Comparison of ENCODE assay signal across 22 cellular contexts in genomic region chr19:32711747-32712146, GRCh38. TPM values are rescaled to one million over a fixed set of nuclear protein-coding genes. Genes with fewer than 3 reads are reported as not detected.
DNase-seq lines count a peak whose midpoint lies in the region; ATAC-seq, FAIRE-seq and TF ChIP-seq lines count a peak whose summit lies in the region.
"Had no signal": no experiment of that assay in that cellular context is flagged by ENCODE, and none has a peak within 500 bp of the region (broad histone marks: within the 10 kb centered on the region; RNA-seq: fewer than 3 reads in every experiment).

No MANE protein-coding gene starts in this region.

- peaks cover 0 to 4% of the 10 kb centered on the region in 2 experiments for H3K36me3 ChIP-seq in endothelial cell of umbilical vein (ENCODE audit: control insufficient read depth in 2 of 2, extremely low read depth in 1 of 2, insufficient read depth in 2 of 2, low read length in 2 of 2)
- peaks cover 4 to 65% of the 10 kb centered on the region in 2 donors for H3K36me3 ChIP-seq in left lung
- peaks cover 0 to 6% of the 10 kb centered on the region in 2 experiments for H3K36me3 ChIP-seq in trophoblast cell (ENCODE audit: control insufficient read depth in 1 of 2, insufficient read depth in 2 of 2, low read length in 2 of 2)
- peaks cover 21% of the 10 kb centered on the region for H3K36me3 ChIP-seq in mammary epithelial cell (ENCODE audit: insufficient read depth, low read length)

- H3K79me1 ChIP-seq in trophoblast cell (ENCODE audit: low read length): no peaks in the 10 kb centered on the region

- H4K12ac ChIP-seq in trophoblast cell (ENCODE audit: low read depth, low read length): no peak overlapping the region

- no peak for TF ChIP-seq POLR2A in endothelial cell of umbilical vein (IDR thresholded peaks at IDR 0.05; ENCODE audit: low read depth, low read length)

- H3K4me2 ChIP-seq in endothelial cell of umbilical vein (ENCODE audit: insufficient read depth, low read length) (no peak overlapping the region), trophoblast cell (ENCODE audit: low read length) (no peak overlapping the region), mammary epithelial cell (ENCODE audit: insufficient read depth, low read depth, low read length) (no peak overlapping the region)
- H3K4me2 ChIP-seq: BLaER1 had no signal

- peaks cover 7% of the 10 kb centered on the region for H3K79me2 ChIP-seq in endothelial cell of umbilical vein (ENCODE audit: control insufficient read depth, insufficient read depth, low read length)
- H3K79me2 ChIP-seq in trophoblast cell (ENCODE audit: control insufficient read depth, insufficient read depth, low read length, poor library complexity): no peaks in the 10 kb centered on the region
- peaks cover 18% of the 10 kb centered on the region for H3K79me2 ChIP-seq in mammary epithelial cell (ENCODE audit: insufficient read depth, low read length)

- no peak overlapping the region for H3K18ac ChIP-seq in trophoblast cell (ENCODE audit: low read length)

- H3K27me3 ChIP-seq in endothelial cell of umbilical vein (ENCODE audit: control insufficient read depth in 2 of 2, insufficient read depth in 2 of 2, low read length in 2 of 2): no peaks in the 10 kb centered on the region
- no peaks in the 10 kb centered on the region for H3K27me3 ChIP-seq in left lung
- no peaks in the 10 kb centered on the region for H3K27me3 ChIP-seq in trophoblast cell (ENCODE audit: insufficient read depth, low read length)
- no peaks in the 10 kb centered on the region for H3K27me3 ChIP-seq in mammary epithelial cell (ENCODE audit: insufficient read depth, low read length)
- H3K27me3 ChIP-seq: BE2C, BLaER1 had no signal

- no peak overlapping the region for H3K14ac ChIP-seq in trophoblast cell (ENCODE audit: low read length)

- H2AFZ ChIP-seq in endothelial cell of umbilical vein (ENCODE audit: low read depth, low read length): no peak overlapping the region
- no peak overlapping the region for H2AFZ ChIP-seq in trophoblast cell (ENCODE audit: insufficient read depth, low read length, poor library complexity)
- H2AFZ ChIP-seq in mammary epithelial cell (ENCODE audit: low read depth, low read length): no peak overlapping the region

- CTCF ChIA-PET in endothelial cell of umbilical vein (lab: Charles Lee): no interaction called here
- CTCF ChIA-PET in mammary epithelial cell (lab: Charles Lee; ENCODE audit: low non-redundant PET): no interaction called here

- H3K9me1 ChIP-seq in endothelial cell of umbilical vein (replicated peaks; ENCODE audit: control insufficient read depth, extremely low read depth, insufficient read depth, low read length): no peaks in the 10 kb centered on the region

- no peak overlapping the region for H4K8ac ChIP-seq in trophoblast cell (ENCODE audit: low read depth, low read length)

- H3K9me3 ChIP-seq in endothelial cell of umbilical vein (replicated peaks; ENCODE audit: control insufficient read depth, insufficient read depth, low read length) (no peaks in the 10 kb centered on the region), left lung (no peaks in the 10 kb centered on the region), trophoblast cell (ENCODE audit: insufficient read depth, low read depth, low read length) (no peaks in the 10 kb centered on the region), mammary epithelial cell (replicated peaks; ENCODE audit: insufficient read depth, low read length) (no peaks in the 10 kb centered on the region)
- H3K9me3 ChIP-seq: BE2C, Caco-2 had no signal

- H2BK5ac ChIP-seq in trophoblast cell (ENCODE audit: low read depth, low read length, poor library complexity): no peak overlapping the region

- intact Hi-C loops in endothelial cell of umbilical vein (cut with micrococcal nuclease): no loop called here
- intact Hi-C loops in left lung (cut with DNase I): no loop called here
- intact Hi-C loops in mammary epithelial cell (cut with micrococcal nuclease): no loop called here

- H2BK120ac ChIP-seq in trophoblast cell (ENCODE audit: insufficient read depth, low read length, poor library complexity): no peak overlapping the region

- no peak overlapping the region for H2AK5ac ChIP-seq in trophoblast cell (ENCODE audit: low read length)

- BruUV-seq in endothelial cell of umbilical vein (replicated peaks; lab: Mats Ljungman, UMichigan) (TSS peak; percentile 35), mammary epithelial cell (replicated peaks; lab: Mats Ljungman, UMichigan) (no TSS peak)

- H4K20me1 ChIP-seq in endothelial cell of umbilical vein (replicated peaks; ENCODE audit: control insufficient read depth, extremely low read depth, insufficient read depth, low read length) (no peaks in the 10 kb centered on the region), mammary epithelial cell (ENCODE audit: insufficient read depth, low read length) (no peaks in the 10 kb centered on the region)

- H2BK12ac ChIP-seq in trophoblast cell (ENCODE audit: low read length): no peak overlapping the region

- H3K4ac ChIP-seq in trophoblast cell (ENCODE audit: low read depth, low read length): no peak overlapping the region

- H3K23ac ChIP-seq in trophoblast cell (ENCODE audit: low read length): no peak overlapping the region

- POLR2A ChIA-PET in endothelial cell of umbilical vein (lab: Charles Lee): no interaction called here

- FAIRE-seq in endothelial cell of umbilical vein (lab: Jason Lieb, UNC): no peak
- FAIRE-seq: D721Med, GM12891, GM19239 had no signal

- TF ChIP-seq CTCF in endothelial cell of umbilical vein (IDR thresholded peaks at IDR 0.05; ENCODE audit: extremely low read depth in 1 of 2, insufficient read depth in 1 of 2, low read depth in 1 of 2, low read length in 2 of 2): no peak
- TF ChIP-seq CTCF in left lung (IDR thresholded peaks at IDR 0.05): no peak
- TF ChIP-seq CTCF in mammary epithelial cell (conservative IDR thresholded peaks at IDR 0.05 in 1 of 2, IDR thresholded peaks at IDR 0.05 in 1 of 2; ENCODE audit: extremely low read depth in 1 of 2, insufficient read depth in 1 of 2, low read depth in 1 of 2, low read length in 2 of 2): no peak

- H3K4me1 ChIP-seq in endothelial cell of umbilical vein (ENCODE audit: control insufficient read depth, extremely low read depth, insufficient read depth, low read length) (no peaks in the 10 kb centered on the region), left lung (peaks cover 0 to 12% of the 10 kb centered on the region in 2 donors), trophoblast cell (ENCODE audit: control insufficient read depth in 1 of 2, insufficient read depth in 2 of 2, low read length in 2 of 2) (no peaks in the 10 kb centered on the region), mammary epithelial cell (ENCODE audit: insufficient read depth, low read length) (no peaks in the 10 kb centered on the region)
- H3K4me1 ChIP-seq: BE2C, BLaER1, Caco-2 had no signal

- WGBS in trophoblast cell (ENCODE audit: extremely low coverage, insufficient coverage, insufficient read length): no CpG with 5 or more reads among the region's 6 CpGs
- 94% methylated on average over 6 of the region's 6 CpGs for WGBS in mammary epithelial cell (ENCODE audit: low coverage, missing lambda C conversion rate)

- H3K27ac ChIP-seq in endothelial cell of umbilical vein (ENCODE audit: insufficient read depth, low read depth, low read length): no peak overlapping the region
- no peak overlapping the region for H3K27ac ChIP-seq in left lung
- no peak overlapping the region for H3K27ac ChIP-seq in trophoblast cell (ENCODE audit: low read depth, low read length)
- H3K27ac ChIP-seq in mammary epithelial cell (ENCODE audit: insufficient read depth, low read depth, low read length): no peak overlapping the region
- H3K27ac ChIP-seq: BLaER1 had no signal

- no peak overlapping the region for H3K4me3 ChIP-seq in endothelial cell of umbilical vein (replicated peaks in 1 of 3; ENCODE audit: insufficient read depth in 1 of 3, low read depth in 1 of 3, low read length in 3 of 3)
- H3K4me3 ChIP-seq in left lung: no peak overlapping the region
- no peak overlapping the region for H3K4me3 ChIP-seq in trophoblast cell (ENCODE audit: low read depth, low read length)
- no peak overlapping the region for H3K4me3 ChIP-seq in mammary epithelial cell (replicated peaks in 1 of 3; ENCODE audit: insufficient read depth in 1 of 3, low read depth in 2 of 3, low read length in 3 of 3)
- H3K4me3 ChIP-seq: BLaER1 had no signal

- peak; percentile 72 for ATAC-seq in left lung

- H3K9ac ChIP-seq in endothelial cell of umbilical vein (replicated peaks; ENCODE audit: extremely low read depth, insufficient read depth, low read length) (no peak overlapping the region), trophoblast cell (ENCODE audit: low read length) (no peak overlapping the region), mammary epithelial cell (ENCODE audit: insufficient read depth, low read length) (no peak overlapping the region)
- H3K9ac ChIP-seq: BLaER1 had no signal

- no peak overlapping the region for H4K91ac ChIP-seq in trophoblast cell (ENCODE audit: low read depth, low read length)

- dilution Hi-C loops in endothelial cell of umbilical vein (cut with MboI; ENCODE audit: extremely low pct_ligation_motif_present, low sequenced_read_pairs) (no loop called here), mammary epithelial cell (cut with HindIII; ENCODE audit: low sequenced_read_pairs) (no loop called here)

- no peak for DNase-seq in endothelial cell of umbilical vein (ENCODE audit: low read depth, low spot score)
- no peak for DNase-seq in left lung
- DNase-seq in trophoblast cell: peak; percentile 42
- no peak for DNase-seq in mammary epithelial cell
- DNase-seq in COLO829 (ENCODE audit: low spot score): no peak
- DNase-seq in occipital lobe (lab: John Stamatoyannopoulos, UW): no peak
- DNase-seq: 8988T; ACHN; BE2C; C1 segment of cervical spinal cord; Caco-2; Calu3; CD4-positive, alpha-beta memory T cell; CD4-positive, CD25-positive, alpha-beta regulatory T cell; CD8-positive, alpha-beta memory T cell; DMS79 treated with DMSO at 0.1 percent for 48 hours; GF-D8 had no signal

- in situ Hi-C loops in mammary epithelial cell (cut with MboI; ENCODE audit: low sequenced_read_pairs in 2 of 2): no loop called here

RNA-seq across cellular contexts. Expression of gene TDRD12, which starts 7.8 kb away (rescaled TPM):
- total RNA-seq in endothelial cell of umbilical vein: 0.09 TPM in 1 of 2 replicates, not detected in the other
- 0.03 TPM in 2 replicates for polyA plus RNA-seq in endothelial cell of umbilical vein
- 0.03 TPM in 1 of 2 replicates, not detected in the other for polyA plus RNA-seq in endothelial cell of umbilical vein (2011; cell fraction: cytosol; rRNA removed)
- 0.07 and 0.10 TPM in 2 replicates for polyA plus RNA-seq in endothelial cell of umbilical vein (2011; cell fraction: nucleus; rRNA removed)
- polyA plus RNA-seq in endothelial cell of umbilical vein (2012): 0.08 and 0.22 TPM in 2 replicates
- polyA minus RNA-seq in endothelial cell of umbilical vein: not detected in 2 replicates
- not detected for polyA minus RNA-seq in endothelial cell of umbilical vein (2011; cell fraction: cytosol; rRNA and poly(A)+ RNA removed)
- not detected in 2 replicates for polyA minus RNA-seq in endothelial cell of umbilical vein (2011; cell fraction: nucleus; rRNA and poly(A)+ RNA removed)
- total RNA-seq in left lung: under 1 TPM; 0.20 to 0.34 TPM
- 0.05 and 0.15 TPM in 2 replicates for polyA plus RNA-seq in trophoblast cell (2013)
- total RNA-seq in mammary epithelial cell: 10 to 100 TPM in 1 of 2 donors, not detected in 1; 12.5 TPM
- 0.03 TPM for polyA plus RNA-seq in mammary epithelial cell
- not detected for polyA minus RNA-seq in mammary epithelial cell
- 0.94 TPM for total RNA-seq in occipital lobe
- polyA plus RNA-seq: CD14-positive monocyte had no signal

RNA-seq across cellular contexts. Expression of gene NUDT19, which starts 20.1 kb away (rescaled TPM):
- total RNA-seq in endothelial cell of umbilical vein (13.8 and 14.0 TPM in 2 replicates), left lung (10 to 100 TPM; 15.9 to 16.6 TPM), mammary epithelial cell (10 to 100 TPM; 16.8 to 21.2 TPM), occipital lobe (8.1 TPM)
- polyA plus RNA-seq in endothelial cell of umbilical vein (6.6 and 7.7 TPM in 2 replicates), mammary epithelial cell (9.5 TPM)
- 6.8 TPM in 2 replicates for polyA plus RNA-seq in endothelial cell of umbilical vein (2011; cell fraction: cytosol; rRNA removed)
- polyA plus RNA-seq in endothelial cell of umbilical vein (2011; cell fraction: nucleus; rRNA removed): 3.1 and 3.8 TPM in 2 replicates
- 9.9 and 10.2 TPM in 2 replicates for polyA plus RNA-seq in endothelial cell of umbilical vein (2012)
- polyA minus RNA-seq in endothelial cell of umbilical vein (5.8 and 6.1 TPM in 2 replicates), mammary epithelial cell (18.1 TPM)
- 27.1 TPM for polyA minus RNA-seq in endothelial cell of umbilical vein (2011; cell fraction: cytosol; rRNA and poly(A)+ RNA removed)
- polyA minus RNA-seq in endothelial cell of umbilical vein (2011; cell fraction: nucleus; rRNA and poly(A)+ RNA removed): 4.0 and 6.5 TPM in 2 replicates
- 2.7 TPM in 2 replicates for polyA plus RNA-seq in trophoblast cell (2013)

RNA-seq across cellular contexts. Expression of gene RGS9BP, which starts 36.1 kb away (rescaled TPM):
- total RNA-seq in endothelial cell of umbilical vein (0.15 TPM in 1 of 2 replicates, not detected in the other), left lung (under 1 TPM; 0.55 to 0.68 TPM), mammary epithelial cell (under 1 TPM; 0.14 to 0.83 TPM), occipital lobe (0.78 TPM)
- polyA plus RNA-seq in endothelial cell of umbilical vein (not detected in 2 replicates), mammary epithelial cell (0.05 TPM)
- 0.01 TPM in 1 of 2 replicates, not detected in the other for polyA plus RNA-seq in endothelial cell of umbilical vein (2011; cell fraction: cytosol; rRNA removed)
- 0.04 TPM in 1 of 2 replicates, not detected in the other for polyA plus RNA-seq in endothelial cell of umbilical vein (2011; cell fraction: nucleus; rRNA removed)
- polyA plus RNA-seq in endothelial cell of umbilical vein (2012): not detected in 2 replicates
- polyA minus RNA-seq in endothelial cell of umbilical vein (0.29 TPM in 1 of 2 replicates, not detected in the other), mammary epithelial cell (not detected)
- polyA minus RNA-seq in endothelial cell of umbilical vein (2011; cell fraction: cytosol; rRNA and poly(A)+ RNA removed): 0.72 TPM
- polyA minus RNA-seq in endothelial cell of umbilical vein (2011; cell fraction: nucleus; rRNA and poly(A)+ RNA removed): 0.29 TPM in 1 of 2 replicates, not detected in the other
- 0.01 TPM in 1 of 2 replicates, not detected in the other for polyA plus RNA-seq in trophoblast cell (2013)
- polyA plus RNA-seq: CD14-positive monocyte had no signal

RNA-seq across cellular contexts. Expression of gene ANKRD27, which starts 36.8 kb away (rescaled TPM):
- total RNA-seq in endothelial cell of umbilical vein (29.6 and 37.4 TPM in 2 replicates), left lung (10 to 100 TPM; 28.9 to 35.7 TPM), mammary epithelial cell (10 to 100 TPM; 26.7 to 34.1 TPM), occipital lobe (43.0 TPM)
- polyA plus RNA-seq in endothelial cell of umbilical vein (13.5 and 18.3 TPM in 2 replicates), mammary epithelial cell (26.1 TPM)
- 17.9 and 18.6 TPM in 2 replicates for polyA plus RNA-seq in endothelial cell of umbilical vein (2011; cell fraction: cytosol; rRNA removed)
- 44.5 and 44.6 TPM in 2 replicates for polyA plus RNA-seq in endothelial cell of umbilical vein (2011; cell fraction: nucleus; rRNA removed)
- polyA plus RNA-seq in endothelial cell of umbilical vein (2012): 20.6 and 21.6 TPM in 2 replicates
- polyA minus RNA-seq in endothelial cell of umbilical vein (37.8 and 40.5 TPM in 2 replicates), mammary epithelial cell (51.5 TPM)
- polyA minus RNA-seq in endothelial cell of umbilical vein (2011; cell fraction: cytosol; rRNA and poly(A)+ RNA removed): 16.1 TPM
- polyA minus RNA-seq in endothelial cell of umbilical vein (2011; cell fraction: nucleus; rRNA and poly(A)+ RNA removed): 34.5 and 41.4 TPM in 2 replicates
- 13.4 and 13.7 TPM in 2 replicates for polyA plus RNA-seq in trophoblast cell (2013)

Comparison
In these comparisons a context has a peak if more than half of its experiments do, and no peak if none do; other contexts are left out.
1. DNase-seq: peak in trophoblast cell (2 of 2); none in endothelial cell of umbilical vein (single experiment), left lung (0 of 2), mammary epithelial cell (single experiment), COLO829 (single experiment) and occipital lobe (single experiment).